11 cellular contexts compared by ENCODE assay signal in the genomic region with DNA sequence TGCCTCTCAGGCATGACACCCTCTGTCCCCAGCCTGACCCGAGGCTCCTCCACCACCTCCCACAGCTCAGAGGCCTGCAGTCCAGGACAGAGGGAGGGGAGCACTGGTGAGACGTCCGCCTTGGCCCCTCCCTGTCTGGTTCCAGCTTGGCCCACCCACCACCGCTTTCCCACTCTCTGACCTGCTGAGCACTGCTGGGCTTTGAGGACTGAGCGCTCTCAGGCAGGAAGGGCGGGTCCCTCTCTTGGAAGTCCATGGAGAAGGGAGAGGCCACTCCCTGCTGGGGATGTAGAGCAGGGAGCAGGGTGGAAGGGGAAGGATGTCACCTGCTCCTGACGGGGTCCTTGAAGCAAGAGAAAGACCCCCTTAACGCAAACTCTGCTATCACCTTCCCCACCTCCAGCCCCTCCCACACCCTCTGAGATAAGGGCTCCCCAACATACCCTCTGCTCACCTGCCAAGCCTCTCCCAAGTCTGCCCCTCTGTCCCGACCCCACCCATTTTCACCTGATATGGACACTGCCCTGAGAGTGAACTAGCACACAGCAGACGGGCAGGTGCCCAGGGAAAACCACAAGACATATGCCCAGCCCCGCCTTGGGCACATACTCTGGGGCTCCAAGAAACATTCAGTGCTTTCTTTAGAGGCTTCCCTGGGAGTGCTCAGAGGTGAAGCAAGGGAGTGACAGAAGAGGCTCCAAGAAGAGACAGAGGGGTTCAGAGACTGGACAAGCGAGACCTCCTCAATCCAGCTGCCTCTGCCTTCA. TPM values are rescaled to one million over a fixed set of nuclear protein-coding genes. Genes with fewer than 3 reads are reported as not detected.
DNase-seq lines count a peak whose midpoint lies in the region; ATAC-seq and TF ChIP-seq lines count a peak whose summit lies in the region.
"Had no signal": no experiment of that assay in that cellular context is flagged by ENCODE, and none has a peak within 500 bp of the region (broad histone marks: within the 10 kb centered on the region; RNA-seq: fewer than 3 reads in every experiment).

No MANE protein-coding gene starts in this region.

- H3K36me3 Mint-ChIP-seq in CD4-positive, alpha-beta memory T cell = peaks cover 20 to 64% of the 10 kb centered on the region in 2 donors
- H3K36me3 Mint-ChIP-seq in central memory CD8-positive, alpha-beta T cell (ENCODE audit: insufficient read depth) = peaks cover 55% of the 10 kb centered on the region
- peaks cover 12% of the 10 kb centered on the region for H3K36me3 Mint-ChIP-seq in nephron progenitor cell (ENCODE audit: low read depth)

- DNase-seq in CD4-positive, alpha-beta memory T cell = no peak
- DNase-seq in Jurkat, Clone E6-1 (ENCODE audit: low read depth, low spot score) = no peak
- DNase-seq in central memory CD8-positive, alpha-beta T cell (ENCODE audit: low spot score in 2 of 2) = no peak
- no peak for DNase-seq in nephron progenitor cell
- no peak for DNase-seq in tibial nerve (ENCODE audit: low spot score in 2 of 2)
- DNase-seq in KBM-7 = no peak
- no peak for DNase-seq in NOMO-1 (lab: John Stamatoyannopoulos, UW; ENCODE audit: unreplicated experiment in 2 of 2)
- DNase-seq in kidney tubule cell (ENCODE audit: low spot score) = no peak
- DNase-seq: activated CD4-positive, CD25-positive, alpha-beta regulatory T cell; left cardiac atrium; NCI-H2107 had no signal

- H3K9me3 ChIP-seq in CD4-positive, alpha-beta memory T cell (ENCODE audit: control insufficient read depth in 1 of 2, low read length in 2 of 2) = no peaks in the 10 kb centered on the region
- no peaks in the 10 kb centered on the region for H3K9me3 ChIP-seq in tibial nerve

- in situ Hi-C loops in KBM-7 (cut with MboI; ENCODE audit: low pct_unique_long_range_greater_than_20kb, low sequenced_read_pairs) = no loop called here

- no peaks in the 10 kb centered on the region for H3K27me3 ChIP-seq in CD4-positive, alpha-beta memory T cell (ENCODE audit: insufficient read depth, low read length)
- no peaks in the 10 kb centered on the region for H3K27me3 ChIP-seq in tibial nerve

- H3K4me3 ChIP-seq in CD4-positive, alpha-beta memory T cell (ENCODE audit: low read length in 2 of 2) = peak overlapping the region; percentile 90 to 93
- H3K4me3 ChIP-seq in Jurkat, Clone E6-1 (ENCODE audit: low read length) = peak overlapping the region; percentile 95
- no peak overlapping the region for H3K4me3 ChIP-seq in tibial nerve

- H3K4me3 Mint-ChIP-seq in CD4-positive, alpha-beta memory T cell = peak overlapping the region; percentile 94 to 99 (median 97)
- peak overlapping the region; percentile 95 for H3K4me3 Mint-ChIP-seq in central memory CD8-positive, alpha-beta T cell
- H3K4me3 Mint-ChIP-seq in nephron progenitor cell = peak overlapping the region; percentile 90

- peaks cover 25% of the 10 kb centered on the region for H3K4me1 ChIP-seq in CD4-positive, alpha-beta memory T cell (ENCODE audit: insufficient read depth, low read length)
- H3K4me1 ChIP-seq in tibial nerve = peaks cover 0 to 29% (median 11%) of the 10 kb centered on the region in 4 donors

- ATAC-seq in central memory CD8-positive, alpha-beta T cell (replicated peaks; ENCODE audit: extremely low read depth, poor library complexity, severe bottlenecking) = no peak

- H3K27ac Mint-ChIP-seq in CD4-positive, alpha-beta memory T cell = peak overlapping the region in 6 of 7 donors; percentile 77 to 98 (median 96)
- H3K27ac Mint-ChIP-seq in central memory CD8-positive, alpha-beta T cell (ENCODE audit: low read depth) = peak overlapping the region; percentile 91
- no peak overlapping the region for H3K27ac Mint-ChIP-seq in nephron progenitor cell

- TF ChIP-seq POLR2A in tibial nerve (IDR thresholded peaks at IDR 0.05) = no peak

- no peaks in the 10 kb centered on the region for H3K27me3 Mint-ChIP-seq in CD4-positive, alpha-beta memory T cell
- H3K27me3 Mint-ChIP-seq in central memory CD8-positive, alpha-beta T cell = no peaks in the 10 kb centered on the region
- H3K27me3 Mint-ChIP-seq in nephron progenitor cell (ENCODE audit: low read depth, poor library complexity) = peaks cover 10% of the 10 kb centered on the region

- peaks cover 12 to 26% (median 20%) of the 10 kb centered on the region in 4 donors for H3K4me1 Mint-ChIP-seq in CD4-positive, alpha-beta memory T cell
- peaks cover 24% of the 10 kb centered on the region for H3K4me1 Mint-ChIP-seq in central memory CD8-positive, alpha-beta T cell
- H3K4me1 Mint-ChIP-seq in nephron progenitor cell = peaks cover 24% of the 10 kb centered on the region

- intact Hi-C loops in CD4-positive, alpha-beta memory T cell (cut with micrococcal nuclease) = loop anchor here (10.0 kb wide), 1 partner anchor 755 kb away; no protein-coding TSS in a partner anchor

- peaks cover 55% of the 10 kb centered on the region for H3K36me3 ChIP-seq in CD4-positive, alpha-beta memory T cell (ENCODE audit: insufficient read depth, low read length)
- H3K36me3 ChIP-seq in tibial nerve = peaks cover 0 to 74% (median 31%) of the 10 kb centered on the region in 3 donors

- no peak for TF ChIP-seq EP300 in tibial nerve (IDR thresholded peaks at IDR 0.05)

- TF ChIP-seq CTCF in nephron progenitor cell (IDR thresholded peaks at IDR 0.05) (no peak), tibial nerve (IDR thresholded peaks at IDR 0.05) (no peak)

- H3K27ac ChIP-seq in CD4-positive, alpha-beta memory T cell (ENCODE audit: low read depth, low read length) = peak overlapping the region; percentile 69
- peak overlapping the region in 1 of 4 donors; percentile 78 for H3K27ac ChIP-seq in tibial nerve

- 59 to 61% methylated on average over 12 of the region's 12 CpGs for WGBS in tibial nerve, 2 donors

- POLR2A ChIA-PET in CD4-positive, alpha-beta memory T cell (lab: Charles Lee; ENCODE audit: partially characterized antibody) = interaction anchor here (3.4 kb wide), 1 partner anchor 11 kb away, joined by 57 read pairs; a partner anchor contains a TSS

- H3K9me3 Mint-ChIP-seq in CD4-positive, alpha-beta memory T cell = peaks cover 0 to 3% (median 0%) of the 10 kb centered on the region in 8 donors
- H3K9me3 Mint-ChIP-seq in central memory CD8-positive, alpha-beta T cell = no peaks in the 10 kb centered on the region
- no peaks in the 10 kb centered on the region for H3K9me3 Mint-ChIP-seq in nephron progenitor cell

- CTCF ChIA-PET in CD4-positive, alpha-beta memory T cell (lab: Charles Lee; ENCODE audit: partially characterized antibody) = interaction anchor here (3.4 kb wide), 1 partner anchor 22 kb away, joined by 22 read pairs; a partner anchor contains a TSS

RNA-seq across cellular contexts. Expression of a gene that starts 1.4 kb away (rescaled TPM):
- total RNA-seq in CD4-positive, alpha-beta memory T cell = 10 to 100 TPM; 46.5 to 50.4 TPM
- polyA plus RNA-seq in CD4-positive, alpha-beta memory T cell = 1 to 10 TPM; 1.6 to 7.9 TPM
- polyA plus RNA-seq in Jurkat, Clone E6-1 (2012; ENCODE audit: insufficient read depth, insufficient read length) = 19.5 TPM
- 10 to 100 TPM in 2 of 4 donors, 1 to 10 TPM in 2; 8.6 to 19.5 (median 11.2) TPM for total RNA-seq in tibial nerve

RNA-seq across cellular contexts. Expression of a gene that starts 11.1 kb away (rescaled TPM):
- 10 to 100 TPM; 39.6 to 41.4 TPM for total RNA-seq in CD4-positive, alpha-beta memory T cell
- 10 to 100 TPM; 45.9 to 69.6 TPM for polyA plus RNA-seq in CD4-positive, alpha-beta memory T cell
- 32.1 TPM for polyA plus RNA-seq in Jurkat, Clone E6-1 (2012; ENCODE audit: insufficient read depth, insufficient read length)
- 10 to 100 TPM; 23.4 to 33.4 (median 29.9) TPM for total RNA-seq in tibial nerve

RNA-seq across cellular contexts. Expression of a gene that starts 11.3 kb away (rescaled TPM):
- under 1 TPM; 0.23 to 0.69 TPM for total RNA-seq in CD4-positive, alpha-beta memory T cell
- polyA plus RNA-seq in CD4-positive, alpha-beta memory T cell = not detected
- polyA plus RNA-seq in Jurkat, Clone E6-1 (2012; ENCODE audit: insufficient read depth, insufficient read length) = 3.5 TPM
- total RNA-seq in tibial nerve = under 1 TPM in 1 of 4 donors, not detected in 3; 0.60 TPM
- total RNA-seq: left cardiac atrium had no signal

RNA-seq across cellular contexts. Expression of a gene that starts 20.9 kb away (rescaled TPM):
- total RNA-seq in CD4-positive, alpha-beta memory T cell = 10 to 100 TPM; 26.4 to 30.5 TPM
- polyA plus RNA-seq in CD4-positive, alpha-beta memory T cell = 10 to 100 TPM; 15.7 to 19.5 TPM
- polyA plus RNA-seq in Jurkat, Clone E6-1 (2012; ENCODE audit: insufficient read depth, insufficient read length) = 50.8 TPM
- total RNA-seq in tibial nerve = 10 to 100 TPM; 49.8 to 68.6 (median 56.6) TPM

RNA-seq across cellular contexts. Expression of a gene that starts 30.8 kb away (rescaled TPM):
- total RNA-seq in CD4-positive, alpha-beta memory T cell = not detected
- not detected for polyA plus RNA-seq in CD4-positive, alpha-beta memory T cell
- polyA plus RNA-seq in Jurkat, Clone E6-1 (2012; ENCODE audit: insufficient read depth, insufficient read length) = not detected
- total RNA-seq in tibial nerve = 1 to 10 TPM in 1 of 4 donors, under 1 TPM in 3; 0.30 to 1.3 (median 0.71) TPM

Comparison
In these comparisons a context has a peak if more than half of its experiments do, and no peak if none do; other contexts are left out.
1. H3K4me3 ChIP-seq: peak in CD4-positive, alpha-beta memory T cell (2 of 2) and Jurkat, Clone E6-1 (single experiment); none in tibial nerve (0 of 4).
2. Peak in every context shown above with its lines, with median percentiles within 50 percentile points of each other: H3K4me3 Mint-ChIP-seq.